Comparison of ENCODE assay signal across 8 cellular contexts in genomic region chr17:76969598-76970172, GRCh38.
DNase-seq lines count a peak whose midpoint lies in the region; ATAC-seq lines count a peak whose summit lies in the region.

No MANE protein-coding gene starts in this region.

- no peaks in the 10 kb centered on the region for H3K36me3 ChIP-seq in adipocyte (ENCODE audit: control insufficient read depth, insufficient read depth, low read length, severe bottlenecking)

- peak overlapping the region; percentile 96 to 99 (median 98) for H3K27ac Mint-ChIP-seq in naive B cell

- H3K27me3 ChIP-seq in adipocyte (replicated peaks; ENCODE audit: control insufficient read depth, insufficient read depth, low read length) = peaks cover 74% of the 10 kb centered on the region

- H3K27me3 Mint-ChIP-seq in naive B cell = peaks cover 0 to 12% (median 8%) of the 10 kb centered on the region in 3 donors

- no peak overlapping the region for H3K9ac ChIP-seq in adipocyte (ENCODE audit: low read length)

- peaks cover 0 to 2% (median 0%) of the 10 kb centered on the region in 7 donors for H3K9me3 Mint-ChIP-seq in naive B cell

- H3K4me1 ChIP-seq in adipocyte (ENCODE audit: control insufficient read depth, insufficient read depth, low read length) = peaks cover 4% of the 10 kb centered on the region

- H3K4me1 Mint-ChIP-seq in naive B cell = peaks cover 15 to 42% (median 19%) of the 10 kb centered on the region in 3 donors

- ATAC-seq in naive B cell (ENCODE audit: low read depth in 2 of 2) = no peak
- ATAC-seq in HG03159 (IDR thresholded peaks at IDR 0.05; ENCODE audit: unreplicated experiment) = no peak
- ATAC-seq in HG02678 (IDR thresholded peaks at IDR 0.05; ENCODE audit: unreplicated experiment) = no peak
- no peak for ATAC-seq in GM19324 (IDR thresholded peaks at IDR 0.05; ENCODE audit: low FRiP score, unreplicated experiment)

- H3K4me3 ChIP-seq in adipocyte (ENCODE audit: low read length) = no peak overlapping the region

- H3K36me3 Mint-ChIP-seq in naive B cell = no peaks in the 10 kb centered on the region

- no peaks in the 10 kb centered on the region for H3K9me3 ChIP-seq in adipocyte (ENCODE audit: control insufficient read depth, low read length)

- peak overlapping the region; percentile 85 to 95 (median 90) for H3K4me3 Mint-ChIP-seq in naive B cell

- DNase-seq in Daoy (ENCODE audit: low read depth) (peak; percentile 25), NCI-H2081 treated with DMSO at 0.1 percent for 48 hours (lab: John Stamatoyannopoulos, UW) (peak; percentile 72), adipocyte (ENCODE audit: low read depth) (peak; percentile 45), naive B cell (no peak), GF-D8 (lab: John Stamatoyannopoulos, UW) (no peak)

Comparison
In these comparisons a context has a peak if more than half of its experiments do, and no peak if none do; other contexts are left out.
1. DNase-seq: peak in Daoy (single experiment), NCI-H2081 treated with DMSO at 0.1 percent for 48 hours (single experiment) and adipocyte (single experiment); none in naive B cell (single experiment) and GF-D8 (single experiment).